Comparison of ENCODE assay signal across 1 cellular context in genomic region chr5:102775756-102776155, GRCh38. TPM values are rescaled to one million over a fixed set of nuclear protein-coding genes. Genes with fewer than 3 reads are reported as not detected.
"Had no signal": no experiment of that assay in that cellular context is flagged by ENCODE, and none has a peak within 500 bp of the region (broad histone marks: within the 10 kb centered on the region; RNA-seq: fewer than 3 reads in every experiment).

No MANE protein-coding gene starts in this region.

RNA-seq across cellular contexts. Expression of gene PAM, which starts 20.7 kb away (rescaled TPM):
- total RNA-seq: OCI-LY7 had no signal
